8 cellular contexts compared by ENCODE assay signal in the genomic region with DNA sequence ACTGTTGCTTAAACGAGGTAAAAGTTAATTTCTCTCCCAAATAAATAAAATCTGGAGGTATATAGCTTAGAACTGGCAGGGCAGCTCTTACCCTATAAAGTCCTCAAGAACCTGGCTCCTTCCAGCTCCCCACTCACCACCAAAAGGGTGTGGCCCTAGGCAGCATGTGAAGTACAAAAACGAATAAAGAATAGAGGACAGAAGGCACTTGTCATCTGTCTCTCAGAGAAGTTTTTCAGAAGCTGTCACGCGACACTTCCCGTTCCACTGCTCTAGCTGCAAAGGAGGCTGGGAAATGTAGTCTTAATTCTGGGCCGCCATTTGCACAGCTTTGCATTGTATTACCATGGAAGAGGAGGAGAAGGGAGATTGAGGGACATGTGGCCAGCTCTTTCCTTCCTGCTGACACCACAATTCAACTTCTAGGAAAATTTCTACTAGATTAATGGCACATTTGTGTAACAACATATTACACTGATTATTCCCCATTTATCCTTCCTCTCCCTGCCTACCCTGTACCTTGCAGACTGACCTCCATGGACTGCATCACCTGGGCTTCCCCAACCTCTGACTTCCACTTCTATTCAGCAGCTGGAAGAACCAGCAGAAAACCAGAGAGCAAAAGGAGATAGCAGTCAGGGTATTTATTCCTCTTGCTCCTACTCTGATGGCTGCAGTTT.
A peak's percentile ranks its signal among the peaks of the same experiment; 100 is the strongest.
DNase-seq lines count a peak whose midpoint lies in the region; ATAC-seq and TF ChIP-seq lines count a peak whose summit lies in the region.

No MANE protein-coding gene starts in this region.

- H3K4me1 ChIP-seq in ACC112 (ENCODE audit: control insufficient read depth, insufficient read depth, low read length, unreplicated experiment) = no peaks in the 10 kb centered on the region
- no peaks in the 10 kb centered on the region for H3K4me1 ChIP-seq in right lobe of liver

- no peaks in the 10 kb centered on the region for H3K79me2 ChIP-seq in ACC112 (ENCODE audit: control insufficient read depth, insufficient read depth, low read length, unreplicated experiment)

- 2% methylated on average over 6 of the region's 6 CpGs for WGBS in right lobe of liver (ENCODE audit: insufficient coverage, low coverage, low lambda C conversion rate, missing lambda C conversion rate)

- ATAC-seq in GM18907 (IDR thresholded peaks at IDR 0.05; ENCODE audit: unreplicated experiment) = peak; percentile 97
- ATAC-seq in HG03108 (IDR thresholded peaks at IDR 0.05; ENCODE audit: unreplicated experiment) = peak; percentile 95
- ATAC-seq in right lobe of liver = peak; percentile 98 to 99 (median 98)

- peak overlapping the region; percentile 68 for H2AFZ ChIP-seq in ACC112 (ENCODE audit: low read length, unreplicated experiment)

- no peaks in the 10 kb centered on the region for H3K36me3 ChIP-seq in ACC112 (ENCODE audit: insufficient read depth, low read length)
- no peaks in the 10 kb centered on the region for H3K36me3 ChIP-seq in right lobe of liver

- no peaks in the 10 kb centered on the region for H3K9me3 ChIP-seq in right lobe of liver

- H3K27me3 ChIP-seq in ACC112 (ENCODE audit: insufficient read depth, low read length) (no peaks in the 10 kb centered on the region), right lobe of liver (no peaks in the 10 kb centered on the region)

- DNase-seq in NCI-H2227 treated with DMSO at 0.1 percent for 48 hours (lab: John Stamatoyannopoulos, UW) = peak; percentile 63
- peak; percentile 26 to 46 for DNase-seq in activated CD4-positive, alpha-beta T cell treated with anti-CD3 and anti-CD28 coated beads for 24 hours (ENCODE audit: low read depth in 2 of 2)
- DNase-seq in dedifferentiated amniotic fluid mesenchymal stem cell (ENCODE audit: extremely low spot score) = peak; percentile 44
- DNase-seq in right lobe of liver = peak; percentile 50 to 79 (median 70)
- peak; percentile 30 for DNase-seq in stimulated activated CD8-positive, alpha-beta memory T cell treated with anti-CD3 and anti-CD28 coated beads, Interleukin-12 subunit alpha, Interleukin-12 subunit beta, amount 100 ng/mL, for 24 hours (ENCODE audit: extremely low read depth)

- H3K27ac ChIP-seq in ACC112 (ENCODE audit: low read depth, low read length) (no peak overlapping the region), right lobe of liver (peak overlapping the region in 2 of 3 donors; percentile 36 to 78)

- TF ChIP-seq POLR2A in right lobe of liver (IDR thresholded peaks at IDR 0.05) = peak; percentile 18

- TF ChIP-seq CTCF in right lobe of liver (IDR thresholded peaks at IDR 0.05) = no peak

- intact Hi-C loops in right lobe of liver (cut with DNase I) = no loop called here

- peak overlapping the region; percentile 71 for H3K4me3 ChIP-seq in ACC112 (ENCODE audit: low read depth, low read length)
- peak overlapping the region; percentile 12 to 55 (median 54) for H3K4me3 ChIP-seq in right lobe of liver
